24 cellular contexts compared by ENCODE assay signal in the genomic region with DNA sequence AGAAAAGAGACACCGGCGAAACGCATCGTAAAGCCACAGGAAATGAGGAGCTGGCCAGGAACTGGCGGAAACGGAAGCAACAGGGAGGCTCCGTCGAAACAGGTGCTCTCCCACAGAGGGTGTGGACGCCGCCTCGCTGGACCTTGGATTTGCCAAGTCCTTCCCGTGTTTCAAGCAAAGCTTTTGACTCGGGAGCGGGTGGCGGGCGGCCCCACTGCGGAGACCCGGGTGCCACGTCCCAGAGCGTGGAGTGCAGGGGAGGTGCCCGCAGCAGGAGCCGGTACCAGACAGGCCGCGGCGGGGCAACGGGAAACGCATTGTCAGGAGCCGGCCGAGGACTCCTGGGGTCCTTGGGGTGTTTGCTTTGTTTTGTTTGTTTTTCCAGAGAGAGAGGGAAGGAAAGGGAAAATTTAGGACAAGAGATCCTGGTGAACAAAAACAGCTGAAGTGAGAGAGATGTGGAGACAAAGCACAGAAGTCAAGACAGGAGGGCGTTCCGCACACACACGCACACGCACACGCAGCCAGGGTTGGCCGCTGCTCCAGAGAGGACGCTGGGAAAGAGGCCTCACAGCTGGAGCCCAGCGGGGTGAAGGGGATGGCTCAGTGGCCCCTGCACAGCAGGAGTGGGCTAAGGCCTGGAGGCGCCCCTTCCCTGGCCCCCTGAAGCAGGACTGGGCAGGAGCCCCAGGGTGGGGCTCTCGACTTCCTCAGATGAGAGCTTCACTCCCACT. TPM values are rescaled to one million over a fixed set of nuclear protein-coding genes. Genes with fewer than 3 reads are reported as not detected.
A peak's percentile ranks its signal among the peaks of the same experiment; 100 is the strongest.
DNase-seq lines count a peak whose midpoint lies in the region; ATAC-seq lines count a peak whose summit lies in the region.
"Had no signal": no experiment of that assay in that cellular context is flagged by ENCODE, and none has a peak within 500 bp of the region (broad histone marks: within the 10 kb centered on the region; RNA-seq: fewer than 3 reads in every experiment).

No MANE protein-coding gene starts in this region.

- H3K9ac ChIP-seq in neuronal stem cell (ENCODE audit: low read depth, low read length, poor library complexity) = peak overlapping the region; percentile 17

- no CpG with 5 or more reads among the region's 39 CpGs for WGBS in neuronal stem cell (ENCODE audit: extremely low coverage in 2 of 2, insufficient read length in 2 of 2, insufficient replicate concordance in 1 of 2), 2 donors

- H3K4me2 ChIP-seq in neuronal stem cell (ENCODE audit: insufficient read depth, low read length, poor library complexity, severe bottlenecking) = no peak overlapping the region

- no peak overlapping the region for H3K27ac ChIP-seq in neuronal stem cell (replicated peaks; ENCODE audit: low read length)
- H3K27ac ChIP-seq: 22Rv1 had no signal

- no peaks in the 10 kb centered on the region for H3K36me3 Mint-ChIP-seq in activated naive CD8-positive, alpha-beta T cell treated with anti-CD3 and anti-CD28 coated beads, Interleukin-2, amount 10 ng/mL, durations not matched to agents 7 days and 5 days
- H3K36me3 Mint-ChIP-seq in activated naive CD8-positive, alpha-beta T cell treated with anti-CD3 and anti-CD28 coated beads for 36 hours = no peaks in the 10 kb centered on the region
- H3K36me3 Mint-ChIP-seq: CD8-positive, alpha-beta memory T cell; IgD-negative memory B cell had no signal

- no peak overlapping the region for H2AK5ac ChIP-seq in neuronal stem cell (ENCODE audit: low read depth, low read length)

- ATAC-seq in activated naive CD8-positive, alpha-beta T cell treated with anti-CD3 and anti-CD28 coated beads, Interleukin-2, amount 10 ng/mL, durations not matched to agents 7 days and 5 days (ENCODE audit: low read depth) = no peak
- no peak for ATAC-seq in GM19452 (IDR thresholded peaks at IDR 0.05; ENCODE audit: unreplicated experiment)

- H3K4me1 Mint-ChIP-seq in activated naive CD8-positive, alpha-beta T cell treated with anti-CD3 and anti-CD28 coated beads, Interleukin-2, amount 10 ng/mL, durations not matched to agents 7 days and 5 days = peaks cover 2% of the 10 kb centered on the region
- no peaks in the 10 kb centered on the region for H3K4me1 Mint-ChIP-seq in activated naive CD8-positive, alpha-beta T cell treated with anti-CD3 and anti-CD28 coated beads for 36 hours

- no peak overlapping the region for H2AFZ ChIP-seq in neuronal stem cell (ENCODE audit: low read length)

- no peak overlapping the region for H4K8ac ChIP-seq in neuronal stem cell (ENCODE audit: low read depth, low read length)

- peak overlapping the region; percentile 53 for H2BK5ac ChIP-seq in neuronal stem cell (ENCODE audit: low read length)

- H3K9me3 Mint-ChIP-seq in activated naive CD8-positive, alpha-beta T cell treated with anti-CD3 and anti-CD28 coated beads, Interleukin-2, amount 10 ng/mL, durations not matched to agents 7 days and 5 days = no peaks in the 10 kb centered on the region
- H3K9me3 Mint-ChIP-seq in activated naive CD8-positive, alpha-beta T cell treated with anti-CD3 and anti-CD28 coated beads for 36 hours = no peaks in the 10 kb centered on the region
- H3K9me3 Mint-ChIP-seq: CD8-positive, alpha-beta memory T cell had no signal

- no peak overlapping the region for H2BK15ac ChIP-seq in neuronal stem cell (ENCODE audit: low read length)

- no peak overlapping the region for H2BK120ac ChIP-seq in neuronal stem cell (ENCODE audit: low read depth, low read length)

- peak overlapping the region; percentile 70 for H3K27ac Mint-ChIP-seq in activated naive CD8-positive, alpha-beta T cell treated with anti-CD3 and anti-CD28 coated beads, Interleukin-2, amount 10 ng/mL, durations not matched to agents 7 days and 5 days
- no peak overlapping the region for H3K27ac Mint-ChIP-seq in activated naive CD8-positive, alpha-beta T cell treated with anti-CD3 and anti-CD28 coated beads for 36 hours
- H3K27ac Mint-ChIP-seq: CD8-positive, alpha-beta memory T cell; IgD-negative memory B cell had no signal

- POLR2A ChIA-PET in activated naive CD8-positive, alpha-beta T cell treated with anti-CD3 and anti-CD28 coated beads, Interleukin-2, amount 10 ng/mL, durations not matched to agents 7 days and 5 days (lab: Charles Lee) = no interaction called here

- peaks cover 0 to 2% of the 10 kb centered on the region in 2 donors for H3K9me3 ChIP-seq in neuronal stem cell (replicated peaks in 1 of 2; ENCODE audit: control insufficient read depth in 2 of 2, insufficient read depth in 1 of 2, low read depth in 1 of 2, low read length in 2 of 2)
- H3K9me3 ChIP-seq: BE2C had no signal

- no peaks in the 10 kb centered on the region for H3K79me1 ChIP-seq in neuronal stem cell (ENCODE audit: low read depth, low read length)

- no peak overlapping the region for H4K91ac ChIP-seq in neuronal stem cell (ENCODE audit: low read depth, low read length, poor library complexity)

- no peak overlapping the region for H3K4me3 ChIP-seq in neuronal stem cell (ENCODE audit: low read length in 2 of 2)

- H3K36me3 ChIP-seq in neuronal stem cell (replicated peaks in 1 of 2; ENCODE audit: control insufficient read depth in 2 of 2, insufficient read depth in 2 of 2, low read length in 2 of 2) = peaks cover 2 to 3% of the 10 kb centered on the region in 2 donors
- H3K36me3 ChIP-seq: BE2C had no signal

- H2BK12ac ChIP-seq in neuronal stem cell (ENCODE audit: low read length) = no peak overlapping the region

- peaks cover 5 to 11% of the 10 kb centered on the region in 2 donors for H3K4me1 ChIP-seq in neuronal stem cell (ENCODE audit: control insufficient read depth in 2 of 2, insufficient read depth in 1 of 2, low read depth in 1 of 2, low read length in 2 of 2)
- H3K4me1 ChIP-seq: BE2C had no signal

- H3K27me3 Mint-ChIP-seq in activated naive CD8-positive, alpha-beta T cell treated with anti-CD3 and anti-CD28 coated beads, Interleukin-2, amount 10 ng/mL, durations not matched to agents 7 days and 5 days = no peaks in the 10 kb centered on the region
- H3K27me3 Mint-ChIP-seq in activated naive CD8-positive, alpha-beta T cell treated with anti-CD3 and anti-CD28 coated beads for 36 hours = peaks cover 4% of the 10 kb centered on the region

- no peak overlapping the region for H3K18ac ChIP-seq in neuronal stem cell (ENCODE audit: low read length)

- H3K27me3 ChIP-seq in neuronal stem cell (ENCODE audit: control insufficient read depth in 3 of 3, insufficient read depth in 3 of 3, low read depth in 1 of 3, low read length in 3 of 3) = no peaks in the 10 kb centered on the region

- H3K4me3 Mint-ChIP-seq in activated naive CD8-positive, alpha-beta T cell treated with anti-CD3 and anti-CD28 coated beads, Interleukin-2, amount 10 ng/mL, durations not matched to agents 7 days and 5 days = peak overlapping the region; percentile 8
- H3K4me3 Mint-ChIP-seq in activated naive CD8-positive, alpha-beta T cell treated with anti-CD3 and anti-CD28 coated beads for 36 hours = no peak overlapping the region
- H3K4me3 Mint-ChIP-seq: CD8-positive, alpha-beta memory T cell had no signal

- peak; percentile 20 for DNase-seq in DMS153 (lab: John Stamatoyannopoulos, UW)
- no peak for DNase-seq in DMS153 treated with DMSO at 0.1 percent for 48 hours (lab: John Stamatoyannopoulos, UW; ENCODE audit: unreplicated experiment)
- DNase-seq in activated naive CD8-positive, alpha-beta T cell treated with anti-CD3 and anti-CD28 coated beads, Interleukin-2, amount 10 ng/mL, durations not matched to agents 7 days and 5 days = no peak
- DNase-seq in activated naive CD8-positive, alpha-beta T cell treated with anti-CD3 and anti-CD28 coated beads for 36 hours = no peak
- DNase-seq in cerebellum (ENCODE audit: low spot score) = peak; percentile 46
- no peak for DNase-seq in neuronal stem cell (ENCODE audit: low spot score)
- no peak for DNase-seq in AG20443 (ENCODE audit: low spot score)
- DNase-seq: BE2C; CD8-positive, alpha-beta memory T cell; GF-D8; H7; NCI-H1105 treated with DMSO at 0.1 percent for 48 hours; NCI-H187 treated with DMSO at 0.1 percent for 48 hours; NCI-H345; NCI-H526; OCI-M1; SIG-M5 had no signal

- no peak overlapping the region for H3K14ac ChIP-seq in neuronal stem cell (ENCODE audit: low read length)

- no peak overlapping the region for H3K4ac ChIP-seq in neuronal stem cell (ENCODE audit: low read length)

- no peak overlapping the region for H3K23ac ChIP-seq in neuronal stem cell (ENCODE audit: low read depth, low read length, poor library complexity)

RNA-seq across cellular contexts. Expression of a gene that starts 50.9 kb away (rescaled TPM):
- total RNA-seq in activated naive CD8-positive, alpha-beta T cell treated with anti-CD3 and anti-CD28 coated beads, Interleukin-2, amount 10 ng/mL, durations not matched to agents 7 days and 5 days = not detected
- total RNA-seq in activated naive CD8-positive, alpha-beta T cell treated with anti-CD3 and anti-CD28 coated beads for 36 hours = not detected
- total RNA-seq in cerebellum = 7.0 TPM
- 0.29 TPM for polyA plus RNA-seq in neuronal stem cell (2013, experiment 1 of 2)
- 0.19 TPM for polyA plus RNA-seq in neuronal stem cell (2013, experiment 2 of 2)
- total RNA-seq: CD8-positive, alpha-beta memory T cell; HT1080; LHCN-M2; RPMI7951 had no signal
- polyA plus RNA-seq: AG04450; CD8-positive, alpha-beta memory T cell; IgD-negative memory B cell had no signal

Comparison
In these comparisons a context has a peak if more than half of its experiments do, and no peak if none do; other contexts are left out.
1. DNase-seq: peak in DMS153 (single experiment) and cerebellum (single experiment); none in DMS153 treated with DMSO at 0.1 percent for 48 hours (single experiment), activated naive CD8-positive, alpha-beta T cell treated with anti-CD3 and anti-CD28 coated beads, Interleukin-2, amount 10 ng/mL, durations not matched to agents 7 days and 5 days (single experiment), activated naive CD8-positive, alpha-beta T cell treated with anti-CD3 and anti-CD28 coated beads for 36 hours (single experiment), neuronal stem cell (single experiment) and AG20443 (single experiment).